In genomic region chr13:23991119-23991518, GRCh38 we compare ENCODE assay signal across 22 cellular contexts.
A peak's percentile ranks its signal among the peaks of the same experiment; 100 is the strongest.
DNase-seq lines count a peak whose midpoint lies in the region; ATAC-seq and TF ChIP-seq lines count a peak whose summit lies in the region.
"Had no signal": no experiment of that assay in that cellular context is flagged by ENCODE, and none has a peak within 500 bp of the region (broad histone marks: within the 10 kb centered on the region; RNA-seq: fewer than 3 reads in every experiment).

No MANE protein-coding gene starts in this region.

- no peaks in the 10 kb centered on the region for H3K27me3 Mint-ChIP-seq in nephron (ENCODE audit: low read depth)
- H3K27me3 Mint-ChIP-seq in type B pancreatic cell, result no peaks in the 10 kb centered on the region

- peak; percentile 73 for ATAC-seq in PC-3
- no peak for ATAC-seq in sciatic nerve
- ATAC-seq: A549; CD8-positive, alpha-beta T cell had no signal

- POLR2A ChIA-PET in PC-3 (lab: Charles Lee; ENCODE audit: unreplicated experiment), result no interaction called here

- intact Hi-C loops in PC-3 (cut with micrococcal nuclease) (no loop called here), sciatic nerve (cut with DNase I) (no loop called here)

- 0 out of 2 replicates have a peak, but pooled peaks cover 4% of the 10 kb centered on the region for H3K4me1 ChIP-seq in PC-3 (ENCODE audit: insufficient read depth, low read length)
- H3K4me1 ChIP-seq: A549 had no signal

- H3K9me2 ChIP-seq in PC-3 (replicated peaks; ENCODE audit: low read length), result no peaks in the 10 kb centered on the region

- peaks cover 19% of the 10 kb centered on the region for H3K36me3 Mint-ChIP-seq in nephron (ENCODE audit: low read depth)
- peaks cover 5% of the 10 kb centered on the region for H3K36me3 Mint-ChIP-seq in type B pancreatic cell
- H3K36me3 Mint-ChIP-seq: CD8-positive, alpha-beta T cell had no signal

- H4K20me1 ChIP-seq in PC-3 (ENCODE audit: low read length), result no peaks in the 10 kb centered on the region

- H3K27me3 ChIP-seq in PC-3 (ENCODE audit: low read length), result no peaks in the 10 kb centered on the region
- H3K27me3 ChIP-seq: MG63 had no signal

- H3K4me3 ChIP-seq in PC-3 (ENCODE audit: low read length), result no peak overlapping the region
- H3K4me3 ChIP-seq: A549, MG63 had no signal

- no peaks in the 10 kb centered on the region for H3K36me3 ChIP-seq in PC-3 (ENCODE audit: low read depth, low read length)
- H3K36me3 ChIP-seq: MG63 had no signal

- peak overlapping the region; percentile 9 to 37 (median 18) for H3K27ac Mint-ChIP-seq in nephron
- peak overlapping the region; percentile 7 for H3K27ac Mint-ChIP-seq in type B pancreatic cell
- H3K27ac Mint-ChIP-seq: CD8-positive, alpha-beta T cell had no signal

- TF ChIP-seq CTCF in PC-3 (conservative IDR thresholded peaks at IDR 0.05; ENCODE audit: low read depth, low read length), result no peak
- TF ChIP-seq CTCF in nephron (IDR thresholded peaks at IDR 0.05; ENCODE audit: unreplicated experiment in 3 of 3), result no peak
- no peak for TF ChIP-seq CTCF in type B pancreatic cell (conservative IDR thresholded peaks at IDR 0.05)

- H3K9me3 Mint-ChIP-seq in nephron (peaks cover 3% of the 10 kb centered on the region), type B pancreatic cell (peaks cover 5% of the 10 kb centered on the region)
- H3K9me3 Mint-ChIP-seq: CD8-positive, alpha-beta T cell had no signal

- H3K27ac ChIP-seq in PC-3 (ENCODE audit: low read length), result no peak overlapping the region
- H3K27ac ChIP-seq: A549 had no signal

- CTCF ChIA-PET in PC-3 (lab: Charles Lee), result no interaction called here

- no peaks in the 10 kb centered on the region for H3F3A ChIP-seq in PC-3 (ENCODE audit: low read length, unreplicated experiment)

- H2AFZ ChIP-seq in PC-3 (ENCODE audit: low read length), result no peak overlapping the region

- no peak overlapping the region for H3K4me2 ChIP-seq in PC-3 (ENCODE audit: low read length)
- H3K4me2 ChIP-seq: A549 had no signal

- H3K79me2 ChIP-seq in PC-3 (ENCODE audit: low read length), result no peaks in the 10 kb centered on the region

- no TSS peak for BruUV-seq in PC-3 (replicated peaks; lab: Mats Ljungman, UMichigan)

- no peaks in the 10 kb centered on the region for H3K9me3 ChIP-seq in PC-3 (ENCODE audit: low read length)
- H3K9me3 ChIP-seq: A549, MG63 had no signal

- no peak overlapping the region for H3K9ac ChIP-seq in PC-3 (ENCODE audit: low read length)

- peak; percentile 19 for DNase-seq in PC-3
- peak; percentile 18 for DNase-seq in globus pallidus (ENCODE audit: low spot score)
- no peak for DNase-seq in type B pancreatic cell (ENCODE audit: extremely low spot score, unreplicated experiment)
- DNase-seq in sciatic nerve (ENCODE audit: low spot score), result no peak
- no peak for DNase-seq in cerebellar cortex (ENCODE audit: low spot score)
- DNase-seq in CD1c-positive myeloid dendritic cell (ENCODE audit: extremely low spot score), result no peak
- DNase-seq: C1 segment of cervical spinal cord; CD8-positive, alpha-beta T cell; DMS 273 treated with DMSO at 0.1 percent for 48 hours; DMS79 treated with DMSO at 0.1 percent for 48 hours; H7; KBM-7; MG63; NCI-H1105 treated with DMSO at 0.1 percent for 48 hours; NCI-H1930; NCI-H2107; NCI-H774; NK-92 treated with Interleukin-12 subunit alpha and Interleukin-12 subunit beta, amount 100 ng/mL, for 24 hours; RPMI8226; SHP77 had no signal

- H3K4me3 Mint-ChIP-seq in nephron (no peak overlapping the region), type B pancreatic cell (no peak overlapping the region)
- H3K4me3 Mint-ChIP-seq: CD8-positive, alpha-beta T cell had no signal

- H3K4me1 Mint-ChIP-seq in nephron (peaks cover 68% of the 10 kb centered on the region), type B pancreatic cell (ENCODE audit: unreplicated experiment) (peaks cover 27% of the 10 kb centered on the region)

Comparison
In these comparisons a context has a peak if more than half of its experiments do, and no peak if none do; other contexts are left out.
1. DNase-seq: peak in PC-3 (single experiment) and globus pallidus (single experiment); none in type B pancreatic cell (single experiment), sciatic nerve (single experiment), cerebellar cortex (single experiment) and CD1c-positive myeloid dendritic cell (single experiment).